Comparison of ENCODE assay signal across 8 cellular contexts in genomic region chr6:116268589-116269293, GRCh38.
DNase-seq lines count a peak whose midpoint lies in the region; ATAC-seq lines count a peak whose summit lies in the region.

No MANE protein-coding gene starts in this region.

- peak; percentile 51 for DNase-seq in DMS153 (lab: John Stamatoyannopoulos, UW)
- DNase-seq in NCI-H446 treated with DMSO at 0.1 percent for 48 hours (lab: John Stamatoyannopoulos, UW): peak; percentile 63
- peak; percentile 67 for DNase-seq in amniotic stem cell (lab: John Stamatoyannopoulos, UW)
- DNase-seq in hepatic stellate cell (ENCODE audit: low spot score): peak; percentile 61
- DNase-seq in superior temporal gyrus (ENCODE audit: extremely low spot score): peak; percentile 85
- no peak for DNase-seq in stimulated activated CD4-positive, alpha-beta T cell treated with anti-CD3 and anti-CD28 coated beads, Interleukin-12 subunit alpha, Interleukin-12 subunit beta, amount 100 ng/mL, for 4 hours

- ATAC-seq in GM19395 (IDR thresholded peaks at IDR 0.05; ENCODE audit: unreplicated experiment) (peak; percentile 86), HG03354 (IDR thresholded peaks at IDR 0.05; ENCODE audit: poor library complexity, severe bottlenecking, unreplicated experiment) (peak; percentile 93)
